ENCODE assay signal across 33 cellular contexts in the genomic region with DNA sequence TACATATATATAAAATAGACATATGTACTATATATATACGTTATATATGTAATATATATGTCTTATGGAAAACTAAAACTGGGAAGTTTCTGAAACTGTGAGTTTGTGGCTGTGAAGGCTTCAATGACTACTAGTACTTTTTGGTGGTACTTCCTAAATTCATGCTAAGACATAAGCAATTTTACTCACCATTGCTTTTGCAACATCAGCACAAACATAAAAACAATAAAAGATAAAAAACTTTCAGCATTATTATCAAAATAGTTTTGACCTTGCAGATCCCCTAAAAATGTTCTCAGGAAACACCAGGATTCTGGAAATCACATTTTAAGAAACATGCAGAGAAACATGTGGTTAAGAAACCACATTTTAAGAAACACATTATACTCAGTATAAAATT.
"Had no signal": no experiment of that assay in that cellular context is flagged by ENCODE, and none has a peak within 500 bp of the region (broad histone marks: within the 10 kb centered on the region; RNA-seq: fewer than 3 reads in every experiment).

No MANE protein-coding gene starts in this region.

- H3K27me3 ChIP-seq: adrenal gland, ascending aorta, body of pancreas, brain microvascular endothelial cell, breast epithelium, cardiac muscle cell had no signal

- H3K36me3 ChIP-seq: adrenal gland, ascending aorta, brain microvascular endothelial cell, breast epithelium, cardiac muscle cell had no signal

- H3K4me1 ChIP-seq: adrenal gland, ascending aorta, body of pancreas, breast epithelium had no signal

- H3K9me3 ChIP-seq: ascending aorta had no signal

- FAIRE-seq: astrocyte, bronchial epithelial cell had no signal

- DNase-seq: activated effector memory CD4-positive, alpha-beta T cell treated with anti-CD3 and anti-CD28 coated beads, Interleukin-2, amount 50 U/mL, for 16 hours; activated effector memory CD4-positive, alpha-beta T cell treated with Interleukin-2 at 50 U/mL for 16 hours; activated gamma-delta T cell; activated gamma-delta T cell treated with Interleukin-2 at 50 U/mL for 16 hours; activated naive CD4-positive, alpha-beta T cell; activated naive CD4-positive, alpha-beta T cell treated with anti-CD3 and anti-CD28 coated beads for 36 hours; activated naive CD4-positive, alpha-beta T cell treated with anti-CD3 and anti-CD28 coated beads, Interleukin-2, amount 10 ng/mL, durations not matched to agents 7 days and 5 days; activated naive CD4-positive, alpha-beta T cell treated with anti-CD3 and anti-CD28 coated beads, Interleukin-2, amount 50 U/mL, for 16 hours; activated naive CD4-positive, alpha-beta T cell treated with Interleukin-2 at 50 U/mL for 16 hours; activated naive CD8-positive, alpha-beta T cell treated with anti-CD3 and anti-CD28 coated beads for 36 hours; activated naive CD8-positive, alpha-beta T cell treated with anti-CD3 and anti-CD28 coated beads, Interleukin-2, amount 10 ng/mL, durations not matched to agents 7 days and 5 days; activated naive CD8-positive, alpha-beta T cell treated with anti-CD3 and anti-CD28 coated beads, Interleukin-2, amount 50 U/mL, for 24 hours; activated T-cell treated with anti-CD3 and anti-CD28 coated beads, Interleukin-2, amount 50 U/mL, for 24 hours; activated T-cell treated with anti-CD3 and anti-CD28 coated beads, Interleukin-2, amount 50 U/mL, for 4 hours; activated T-cell treated with anti-CD3 and anti-CD28 coated beads, Interleukin-2, amount 50 U/mL, for 48 hours; activated T-cell treated with anti-CD3 and anti-CD28 coated beads, Interleukin-2, amount 50 U/mL, for 72 hours; adrenal gland; amniotic stem cell; amygdala; anterior cingulate cortex; aorta; body of pancreas; brain microvascular endothelial cell; caudate nucleus; central memory CD4-positive, alpha-beta T cell; cerebellar nuclear complex had no signal

- H3K27ac ChIP-seq: adrenal gland, ascending aorta, body of pancreas, brain microvascular endothelial cell, breast epithelium, cardiac muscle cell had no signal

- ATAC-seq: activated naive CD4-positive, alpha-beta T cell treated with anti-CD3 and anti-CD28 coated beads, Interleukin-2, amount 50 U/mL, for 72 hours; activated naive CD8-positive, alpha-beta T cell treated with anti-CD3 and anti-CD28 coated beads, Interleukin-2, amount 50 U/mL, for 24 hours; activated T-cell treated with anti-CD3 and anti-CD28 coated beads, Interleukin-2, amount 50 U/mL, for 4 hours; activated T-cell treated with anti-CD3 and anti-CD28 coated beads, Interleukin-2, amount 50 U/mL, for 72 hours; activated T-helper 17 cell treated with anti-CD3 and anti-CD28 coated beads, Interleukin-2, amount 50 U/mL, for 72 hours; body of pancreas had no signal

- H3K4me3 ChIP-seq: adrenal gland, ascending aorta, body of pancreas, breast epithelium, cardiac muscle cell had no signal
